Comparison of ENCODE assay signal across 1 cellular context in genomic region chr1:9181176-9181906, GRCh38.
TF ChIP-seq lines count a peak whose summit lies in the region.

No MANE protein-coding gene starts in this region.

TF ChIP-seq in neural cell, 6 proteins besides CTCF, POLR2A, EP300 and RAD21 (continued from another document):
- TF ChIP-seq REST (IDR thresholded peaks at IDR 0.05; ENCODE audit: borderline replicate concordance) = no peak
- no peak for TF ChIP-seq SMC3 (conservative IDR thresholded peaks at IDR 0.05; ENCODE audit: poor library complexity)
- no peak for TF ChIP-seq TAF1 (IDR thresholded peaks at IDR 0.05; ENCODE audit: low read depth)
- TF ChIP-seq MXI1 (conservative IDR thresholded peaks at IDR 0.05; ENCODE audit: poor library complexity, severe bottlenecking) = no peak
TF ChIP-seq in neural cell: peak in this region for 0.
